In genomic region chr7:15692621-15693020, GRCh38 we compare ENCODE assay signal across 20 cellular contexts. TPM values are rescaled to one million over a fixed set of nuclear protein-coding genes. Genes with fewer than 3 reads are reported as not detected.
DNase-seq lines count a peak whose midpoint lies in the region; ATAC-seq and TF ChIP-seq lines count a peak whose summit lies in the region.
"Had no signal": no experiment of that assay in that cellular context is flagged by ENCODE, and none has a peak within 500 bp of the region (broad histone marks: within the 10 kb centered on the region; RNA-seq: fewer than 3 reads in every experiment).

No MANE protein-coding gene starts in this region.

- H3K27ac Mint-ChIP-seq in neural crest cell (ENCODE audit: unreplicated experiment) (no peak overlapping the region), progenitor cell of endocrine pancreas (no peak overlapping the region)
- H3K27ac Mint-ChIP-seq: CD4-positive, alpha-beta T cell; HFFc6 had no signal

- peak overlapping the region; percentile 35 for H3K4me3 Mint-ChIP-seq in neural crest cell
- H3K4me3 Mint-ChIP-seq in progenitor cell of endocrine pancreas (ENCODE audit: low read depth) = no peak overlapping the region
- no peak overlapping the region for H3K4me3 Mint-ChIP-seq in activated T-cell treated with anti-CD3 and anti-CD28 coated beads, Interleukin-2, amount 50 U/mL, for 4 hours
- H3K4me3 Mint-ChIP-seq: CD4-positive, alpha-beta T cell; HFFc6 had no signal

- H3K9ac ChIP-seq in subcutaneous abdominal adipose tissue (ENCODE audit: low read length in 5 of 5) = peak overlapping the region in 2 of 5 donors; percentile 21 to 41

- no peaks in the 10 kb centered on the region for H3K36me3 Mint-ChIP-seq in neural crest cell (ENCODE audit: low read depth)
- H3K36me3 Mint-ChIP-seq in progenitor cell of endocrine pancreas (ENCODE audit: insufficient read depth) = no peaks in the 10 kb centered on the region
- no peaks in the 10 kb centered on the region for H3K36me3 Mint-ChIP-seq in activated T-cell treated with anti-CD3 and anti-CD28 coated beads, Interleukin-2, amount 50 U/mL, for 4 hours (ENCODE audit: insufficient read depth)

- DNase-seq in NCI-H1092 treated with DMSO at 0.1 percent for 48 hours (lab: John Stamatoyannopoulos, UW) (peak; percentile 24), NCI-H1092 (lab: John Stamatoyannopoulos, UW) (no peak), left ventricle myocardium inferior (no peak), right atrium auricular region (ENCODE audit: low spot score) (no peak), neural crest cell (ENCODE audit: low read depth, low spot score) (no peak), progenitor cell of endocrine pancreas (ENCODE audit: low spot score, unreplicated experiment) (no peak)
- no peak for DNase-seq in activated T-cell treated with anti-CD3 and anti-CD28 coated beads, Interleukin-2, amount 50 U/mL, for 4 hours
- DNase-seq: AML-193; CD4-positive, alpha-beta T cell; DMS153; DMS79 treated with DMSO at 0.1 percent for 48 hours; GF-D8; GOT3; H7; HFFc6 had no signal

- peaks cover 6% of the 10 kb centered on the region for H3K36me3 ChIP-seq in left ventricle myocardium inferior
- H3K36me3 ChIP-seq in right atrium auricular region = no peaks in the 10 kb centered on the region
- H3K36me3 ChIP-seq in subcutaneous abdominal adipose tissue (ENCODE audit: control insufficient read depth in 5 of 5, insufficient read depth in 5 of 5, low read length in 5 of 5) = peaks cover 0 to 4% (median 0%) of the 10 kb centered on the region in 5 donors

- H3K27me3 ChIP-seq in left ventricle myocardium inferior (ENCODE audit: low read depth) = peaks cover 11% of the 10 kb centered on the region
- H3K27me3 ChIP-seq in right atrium auricular region = no peaks in the 10 kb centered on the region
- peaks cover 0 to 10% (median 6%) of the 10 kb centered on the region in 5 donors for H3K27me3 ChIP-seq in subcutaneous abdominal adipose tissue (ENCODE audit: control insufficient read depth in 5 of 5, insufficient read depth in 4 of 5, low read length in 5 of 5)

- H3K4me1 ChIP-seq in left ventricle myocardium inferior (peaks cover 15% of the 10 kb centered on the region), right atrium auricular region (peaks cover 0 to 2% of the 10 kb centered on the region in 2 donors), subcutaneous abdominal adipose tissue (ENCODE audit: control insufficient read depth in 5 of 5, insufficient read depth in 5 of 5, low read length in 5 of 5) (peaks cover 0 to 9% (median 0%) of the 10 kb centered on the region in 5 donors)
- H3K4me1 ChIP-seq: A549 had no signal

- intact Hi-C loops in left ventricle myocardium inferior (cut with micrococcal nuclease) = no loop called here

- H3K4me3 ChIP-seq in left ventricle myocardium inferior (peak overlapping the region; percentile 12), right atrium auricular region (no peak overlapping the region), subcutaneous abdominal adipose tissue (ENCODE audit: low read depth in 1 of 5, low read length in 5 of 5) (peak overlapping the region in 2 of 5 donors; percentile 34 to 43)
- H3K4me3 ChIP-seq: A549 had no signal

- H3K27me3 Mint-ChIP-seq in neural crest cell (ENCODE audit: low read depth) = peaks cover 32% of the 10 kb centered on the region
- peaks cover 35% of the 10 kb centered on the region for H3K27me3 Mint-ChIP-seq in progenitor cell of endocrine pancreas
- H3K27me3 Mint-ChIP-seq in activated T-cell treated with anti-CD3 and anti-CD28 coated beads, Interleukin-2, amount 50 U/mL, for 4 hours (ENCODE audit: low read depth) = peaks cover 7% of the 10 kb centered on the region

- TF ChIP-seq CTCF in left ventricle myocardium inferior (IDR thresholded peaks at IDR 0.05; ENCODE audit: borderline replicate concordance) (no peak), right atrium auricular region (IDR thresholded peaks at IDR 0.05) (no peak), neural crest cell (conservative IDR thresholded peaks at IDR 0.05) (no peak), progenitor cell of endocrine pancreas (IDR thresholded peaks at IDR 0.05; ENCODE audit: unreplicated experiment) (no peak)

- H3K9me3 ChIP-seq in left ventricle myocardium inferior (replicated peaks) (no peaks in the 10 kb centered on the region), right atrium auricular region (no peaks in the 10 kb centered on the region), subcutaneous abdominal adipose tissue (ENCODE audit: control insufficient read depth in 5 of 5, low read length in 5 of 5) (no peaks in the 10 kb centered on the region)
- H3K9me3 ChIP-seq: A549 had no signal

- no peak for ATAC-seq in activated T-cell treated with anti-CD3 and anti-CD28 coated beads, Interleukin-2, amount 50 U/mL, for 4 hours
- ATAC-seq: A549, HCT116 had no signal

- H3K9me3 Mint-ChIP-seq in neural crest cell = no peaks in the 10 kb centered on the region
- no peaks in the 10 kb centered on the region for H3K9me3 Mint-ChIP-seq in progenitor cell of endocrine pancreas (ENCODE audit: low read depth)
- H3K9me3 Mint-ChIP-seq in activated T-cell treated with anti-CD3 and anti-CD28 coated beads, Interleukin-2, amount 50 U/mL, for 4 hours = no peaks in the 10 kb centered on the region
- H3K9me3 Mint-ChIP-seq: HFFc6 had no signal

- H3K27ac ChIP-seq in left ventricle myocardium inferior (replicated peaks) = peak overlapping the region; percentile 93
- H3K27ac ChIP-seq in right atrium auricular region = no peak overlapping the region
- H3K27ac ChIP-seq in subcutaneous abdominal adipose tissue (ENCODE audit: low read depth, low read length) = peak overlapping the region; percentile 66
- H3K27ac ChIP-seq: 22Rv1, A549, C4-2B had no signal

- H3K4me1 Mint-ChIP-seq in neural crest cell (peaks cover 22% of the 10 kb centered on the region), progenitor cell of endocrine pancreas (ENCODE audit: low read depth) (no peaks in the 10 kb centered on the region)
- no peaks in the 10 kb centered on the region for H3K4me1 Mint-ChIP-seq in activated T-cell treated with anti-CD3 and anti-CD28 coated beads, Interleukin-2, amount 50 U/mL, for 4 hours (ENCODE audit: low read depth)

RNA-seq across cellular contexts. Expression of gene MEOX2, which starts 6.1 kb away (rescaled TPM):
- 7.7 TPM for total RNA-seq in left ventricle myocardium inferior
- total RNA-seq in right atrium auricular region = 10 to 100 TPM in 1 of 2 donors, 1 to 10 TPM in 1; 4.5 to 11.1 TPM
- total RNA-seq in neural crest cell = 1.3 and 1.4 TPM in 2 replicates
- 0.20 TPM in 1 of 2 replicates, not detected in the other for total RNA-seq in progenitor cell of endocrine pancreas
- not detected for total RNA-seq in activated T-cell treated with anti-CD3 and anti-CD28 coated beads, Interleukin-2, amount 50 U/mL, for 4 hours
- total RNA-seq: CD4-positive, alpha-beta T cell; H7; HFFc6 had no signal

Comparison
In these comparisons a context has a peak if more than half of its experiments do, and no peak if none do; other contexts are left out.
1. H3K27ac ChIP-seq: peak in left ventricle myocardium inferior (single experiment) and subcutaneous abdominal adipose tissue (single experiment); none in right atrium auricular region (0 of 2).